ENCODE assay signal across 1 cellular context in genomic region chr11:111936045-111936400, GRCh38.
TF ChIP-seq lines count a peak whose summit lies in the region.

No MANE protein-coding gene starts in this region.

TF ChIP-seq in GM23338, 12 proteins besides CTCF, POLR2A, EP300 and RAD21 (continued from another document):
- TF ChIP-seq ZNF462 (CRISPR knock-in tag; IDR thresholded peaks at IDR 0.05) (no peak), EZH2 (IDR thresholded peaks at IDR 0.05; ENCODE audit: low read depth, unreplicated experiment) (no peak), CREB1 (CRISPR knock-in tag; IDR thresholded peaks at IDR 0.05; ENCODE audit: low read depth) (no peak), NANOG (IDR thresholded peaks at IDR 0.05; ENCODE audit: borderline replicate concordance) (no peak), ZNF331 (CRISPR knock-in tag; IDR thresholded peaks at IDR 0.05; ENCODE audit: low read depth) (no peak), ZNF114 (CRISPR knock-in tag; IDR thresholded peaks at IDR 0.05) (no peak), POLR2AphosphoS5 (IDR thresholded peaks at IDR 0.05; ENCODE audit: low read depth) (no peak), JUNB (IDR thresholded peaks at IDR 0.05; ENCODE audit: unreplicated experiment) (no peak), REST (IDR thresholded peaks at IDR 0.05; ENCODE audit: unreplicated experiment) (no peak), ETS1 (IDR thresholded peaks at IDR 0.05) (no peak), EZH2phosphoT487 (IDR thresholded peaks at IDR 0.05; ENCODE audit: unreplicated experiment) (no peak)
